ENCODE assay signal across 11 cellular contexts in genomic region chr4:340011-340410, GRCh38. TPM values are rescaled to one million over a fixed set of nuclear protein-coding genes. Genes with fewer than 3 reads are reported as not detected.
DNase-seq lines count a peak whose midpoint lies in the region; ATAC-seq lines count a peak whose summit lies in the region.
"Had no signal": no experiment of that assay in that cellular context is flagged by ENCODE, and none has a peak within 500 bp of the region (broad histone marks: within the 10 kb centered on the region; RNA-seq: fewer than 3 reads in every experiment).

No MANE protein-coding gene starts in this region.

- H3K4me3 ChIP-seq in HAP-1 = no peak overlapping the region
- H3K4me3 ChIP-seq: pancreas had no signal

- ATAC-seq in stimulated activated naive CD8-positive, alpha-beta T cell treated with anti-CD3 and anti-CD28 coated beads, Interleukin-15, amount 100 ng/mL, for 72 hours = no peak
- no peak for ATAC-seq in HG02798 (IDR thresholded peaks at IDR 0.05; ENCODE audit: poor library complexity, unreplicated experiment)
- ATAC-seq: pancreas had no signal

- in situ Hi-C loops in HAP-1 (cut with MboI; ENCODE audit: low sequenced_read_pairs) = no loop called here

- no peaks in the 10 kb centered on the region for H3K27me3 ChIP-seq in HAP-1 (ENCODE audit: low read depth)
- H3K27me3 ChIP-seq: pancreas had no signal

- peaks cover 70% of the 10 kb centered on the region for H3K36me3 Mint-ChIP-seq in stimulated activated naive CD8-positive, alpha-beta T cell treated with anti-CD3 and anti-CD28 coated beads, Interleukin-15, Interleukin-2, amounts not matched to agents 100 ng/mL and 50 ng/mL, for 24 hours (ENCODE audit: low read depth)
- peaks cover 77% of the 10 kb centered on the region for H3K36me3 Mint-ChIP-seq in activated T-helper 2 cell treated with anti-CD3 and anti-CD28 coated beads, Interferon-gamma antibody, Interleukin-2, Interleukin-4, amounts not matched to agents 10 μg/mL and 5 μg/mL and 100 μg/mL, durations not matched to agents 14 hours and 24 hours and 36 hours (ENCODE audit: low read depth)

- H3K4me1 ChIP-seq in HAP-1 = no peaks in the 10 kb centered on the region

- intact Hi-C loops in activated T-helper 2 cell treated with anti-CD3 and anti-CD28 coated beads, Interferon-gamma antibody, Interleukin-2, Interleukin-4, amounts not matched to agents 10 μg/mL and 5 μg/mL and 100 μg/mL, durations not matched to agents 14 hours and 24 hours and 36 hours (cut with micrococcal nuclease) = no loop called here

- peaks cover 16% of the 10 kb centered on the region for H3K9me3 Mint-ChIP-seq in stimulated activated naive CD8-positive, alpha-beta T cell treated with anti-CD3 and anti-CD28 coated beads, Interleukin-15, Interleukin-2, amounts not matched to agents 100 ng/mL and 50 ng/mL, for 24 hours
- peaks cover 31 to 34% of the 10 kb centered on the region in 2 donors for H3K9me3 Mint-ChIP-seq in stimulated activated naive CD8-positive, alpha-beta T cell treated with anti-CD3 and anti-CD28 coated beads, Interleukin-15, amount 100 ng/mL, for 72 hours
- peaks cover 57% of the 10 kb centered on the region for H3K9me3 Mint-ChIP-seq in activated T-helper 2 cell treated with anti-CD3 and anti-CD28 coated beads, Interferon-gamma antibody, Interleukin-2, Interleukin-4, amounts not matched to agents 10 μg/mL and 5 μg/mL and 100 μg/mL, durations not matched to agents 14 hours and 24 hours and 36 hours

- no peaks in the 10 kb centered on the region for H3K36me3 ChIP-seq in HAP-1 (replicated peaks)

- H3K27ac Mint-ChIP-seq in stimulated activated naive CD8-positive, alpha-beta T cell treated with anti-CD3 and anti-CD28 coated beads, Interleukin-15, Interleukin-2, amounts not matched to agents 100 ng/mL and 50 ng/mL, for 24 hours = no peak overlapping the region
- H3K27ac Mint-ChIP-seq in stimulated activated naive CD8-positive, alpha-beta T cell treated with anti-CD3 and anti-CD28 coated beads, Interleukin-15, amount 100 ng/mL, for 72 hours = no peak overlapping the region
- peak overlapping the region; percentile 12 for H3K27ac Mint-ChIP-seq in activated T-helper 2 cell treated with anti-CD3 and anti-CD28 coated beads, Interferon-gamma antibody, Interleukin-2, Interleukin-4, amounts not matched to agents 10 μg/mL and 5 μg/mL and 100 μg/mL, durations not matched to agents 14 hours and 24 hours and 36 hours

- H3K4me1 Mint-ChIP-seq in stimulated activated naive CD8-positive, alpha-beta T cell treated with anti-CD3 and anti-CD28 coated beads, Interleukin-15, Interleukin-2, amounts not matched to agents 100 ng/mL and 50 ng/mL, for 24 hours (ENCODE audit: low read depth) = peaks cover 34% of the 10 kb centered on the region
- peaks cover 27% of the 10 kb centered on the region for H3K4me1 Mint-ChIP-seq in stimulated activated naive CD8-positive, alpha-beta T cell treated with anti-CD3 and anti-CD28 coated beads, Interleukin-15, amount 100 ng/mL, for 72 hours
- peaks cover 14% of the 10 kb centered on the region for H3K4me1 Mint-ChIP-seq in activated T-helper 2 cell treated with anti-CD3 and anti-CD28 coated beads, Interferon-gamma antibody, Interleukin-2, Interleukin-4, amounts not matched to agents 10 μg/mL and 5 μg/mL and 100 μg/mL, durations not matched to agents 14 hours and 24 hours and 36 hours (ENCODE audit: low read depth)

- no peaks in the 10 kb centered on the region for H3K9me3 ChIP-seq in HAP-1
- H3K9me3 ChIP-seq: pancreas had no signal

- H3K27me3 Mint-ChIP-seq in stimulated activated naive CD8-positive, alpha-beta T cell treated with anti-CD3 and anti-CD28 coated beads, Interleukin-15, Interleukin-2, amounts not matched to agents 100 ng/mL and 50 ng/mL, for 24 hours = no peaks in the 10 kb centered on the region
- no peaks in the 10 kb centered on the region for H3K27me3 Mint-ChIP-seq in stimulated activated naive CD8-positive, alpha-beta T cell treated with anti-CD3 and anti-CD28 coated beads, Interleukin-15, amount 100 ng/mL, for 72 hours
- no peaks in the 10 kb centered on the region for H3K27me3 Mint-ChIP-seq in activated T-helper 2 cell treated with anti-CD3 and anti-CD28 coated beads, Interferon-gamma antibody, Interleukin-2, Interleukin-4, amounts not matched to agents 10 μg/mL and 5 μg/mL and 100 μg/mL, durations not matched to agents 14 hours and 24 hours and 36 hours (ENCODE audit: low read depth)

- H3K4me3 Mint-ChIP-seq in stimulated activated naive CD8-positive, alpha-beta T cell treated with anti-CD3 and anti-CD28 coated beads, Interleukin-15, Interleukin-2, amounts not matched to agents 100 ng/mL and 50 ng/mL, for 24 hours = peak overlapping the region; percentile 98
- H3K4me3 Mint-ChIP-seq in stimulated activated naive CD8-positive, alpha-beta T cell treated with anti-CD3 and anti-CD28 coated beads, Interleukin-15, amount 100 ng/mL, for 72 hours = peak overlapping the region in 1 of 2 donors; percentile 100
- peak overlapping the region; percentile 99 for H3K4me3 Mint-ChIP-seq in activated T-helper 2 cell treated with anti-CD3 and anti-CD28 coated beads, Interferon-gamma antibody, Interleukin-2, Interleukin-4, amounts not matched to agents 10 μg/mL and 5 μg/mL and 100 μg/mL, durations not matched to agents 14 hours and 24 hours and 36 hours (ENCODE audit: low read depth)

- no peak for DNase-seq in stimulated activated naive CD8-positive, alpha-beta T cell treated with anti-CD3 and anti-CD28 coated beads, Interleukin-15, amount 100 ng/mL, for 72 hours
- DNase-seq in activated T-helper 2 cell treated with anti-CD3 and anti-CD28 coated beads, Interferon-gamma antibody, Interleukin-2, Interleukin-4, amounts not matched to agents 10 μg/mL and 5 μg/mL and 100 μg/mL, durations not matched to agents 14 hours and 24 hours and 36 hours (ENCODE audit: low spot score) = no peak
- DNase-seq in iPS-NIHi11 (ENCODE audit: low spot score) (peak; percentile 11), NCI-H128 (lab: John Stamatoyannopoulos, UW; ENCODE audit: unreplicated experiment) (no peak), HAP-1 (ENCODE audit: low spot score in 2 of 2) (no peak)
- no peak for DNase-seq in stimulated activated naive CD4-positive, alpha-beta T cell (lab: John Stamatoyannopoulos, UW)
- DNase-seq: activated CD4-positive, alpha-beta T cell treated with anti-CD3 and anti-CD28 coated beads, Interleukin-2, amount 50 U/mL, for 48 hours; amygdala; pancreas had no signal

RNA-seq across cellular contexts. Expression of gene ZNF141, which starts 2.4 kb away (rescaled TPM):
- total RNA-seq in activated T-helper 2 cell treated with anti-CD3 and anti-CD28 coated beads, Interferon-gamma antibody, Interleukin-2, Interleukin-4, amounts not matched to agents 10 μg/mL and 5 μg/mL and 100 μg/mL, durations not matched to agents 14 hours and 24 hours and 36 hours = 23.8 and 27.5 TPM in 2 replicates

RNA-seq across cellular contexts. Expression of gene ZNF732, which starts 34.7 kb away (rescaled TPM):
- not detected in 2 replicates for total RNA-seq in activated T-helper 2 cell treated with anti-CD3 and anti-CD28 coated beads, Interferon-gamma antibody, Interleukin-2, Interleukin-4, amounts not matched to agents 10 μg/mL and 5 μg/mL and 100 μg/mL, durations not matched to agents 14 hours and 24 hours and 36 hours
